20 cellular contexts compared by ENCODE assay signal in the genomic region with DNA sequence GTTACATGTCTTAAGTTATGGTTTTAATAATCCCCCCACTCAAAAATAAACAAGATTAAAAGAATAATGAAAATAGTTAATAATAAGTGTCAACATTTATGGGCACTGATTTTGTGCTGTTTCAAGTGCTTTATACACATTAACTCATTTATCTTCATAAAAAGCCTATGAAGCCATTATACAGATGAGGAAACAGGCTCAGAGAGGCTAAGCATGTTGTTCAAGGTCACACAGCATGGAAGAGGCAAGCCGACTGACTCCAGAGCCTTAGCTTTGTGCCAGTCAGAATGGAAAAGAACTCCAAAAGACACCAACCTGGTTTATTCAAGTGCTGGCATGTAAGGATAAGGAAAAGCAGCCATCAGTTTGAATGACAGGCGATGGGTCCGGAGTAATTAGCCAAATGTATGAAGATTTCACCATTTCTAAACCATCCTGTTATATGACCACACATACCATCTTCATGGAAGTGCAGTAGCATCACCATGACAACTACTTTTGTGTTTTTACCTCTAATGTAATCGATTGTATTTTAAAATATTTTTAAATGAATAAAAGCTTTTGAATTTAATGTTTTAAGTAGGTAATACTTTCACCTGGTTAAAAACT. TPM values are rescaled to one million over a fixed set of nuclear protein-coding genes. Genes with fewer than 3 reads are reported as not detected.
DNase-seq lines count a peak whose midpoint lies in the region; ATAC-seq, FAIRE-seq and TF ChIP-seq lines count a peak whose summit lies in the region.
"Had no signal": no experiment of that assay in that cellular context is flagged by ENCODE, and none has a peak within 500 bp of the region (broad histone marks: within the 10 kb centered on the region; RNA-seq: fewer than 3 reads in every experiment).

No MANE protein-coding gene starts in this region.

- no peak for TF ChIP-seq RAD21 in H1 (IDR thresholded peaks at IDR 0.05 in 1 of 2, conservative IDR thresholded peaks at IDR 0.05 in 1 of 2; ENCODE audit: low read depth in 2 of 2, low read length in 2 of 2)

- no peak overlapping the region for H2BK15ac ChIP-seq in H1 (ENCODE audit: low read length)

- H2BK120ac ChIP-seq in H1 (replicated peaks; ENCODE audit: low read depth, low read length) = no peak overlapping the region

- FAIRE-seq in GM12891 (lab: Jason Lieb, UNC) = peak; percentile 67
- no peak for FAIRE-seq in H1 (lab: Jason Lieb, UNC)

- no peak overlapping the region for H3K14ac ChIP-seq in H1 (ENCODE audit: insufficient read length)

- no peak for TF ChIP-seq CTCF in OCI-LY1 (IDR thresholded peaks at IDR 0.05; ENCODE audit: low read length)
- no peak for TF ChIP-seq CTCF in H1 (IDR thresholded peaks at IDR 0.05; ENCODE audit: control extremely low read depth in 1 of 3, insufficient read depth in 1 of 3, low read depth in 1 of 3, low read length in 3 of 3)

- no peaks in the 10 kb centered on the region for H3K36me3 Mint-ChIP-seq in stimulated activated memory B cell treated with anti-CD40 and anti-IgM and Interleukin-4, amounts not matched to agents 10 μg/mL and 1 μg/mL and 100 μg/mL, for 72 hours
- H3K36me3 Mint-ChIP-seq in activated T-cell treated with anti-CD3 and anti-CD28 coated beads, Interleukin-2, amount 50 U/mL, for 24 hours (ENCODE audit: low read depth) = no peaks in the 10 kb centered on the region

- H3K79me1 ChIP-seq in H1 (ENCODE audit: low read depth, low read length) = no peaks in the 10 kb centered on the region

- H3K56ac ChIP-seq in H1 (replicated peaks; ENCODE audit: insufficient read length, low read depth, low read length) = no peak overlapping the region

- peaks cover 56% of the 10 kb centered on the region for H3K4me1 ChIP-seq in OCI-LY1 (ENCODE audit: insufficient read depth, low read length, severe bottlenecking)
- peaks cover 7 to 13% (median 9%) of the 10 kb centered on the region in 4 experiments for H3K4me1 ChIP-seq in H1 (replicated peaks in 1 of 4; ENCODE audit: control insufficient read depth in 3 of 4, insufficient read depth in 4 of 4, low read length in 3 of 4)

- H3K4me3 ChIP-seq in OCI-LY1 (ENCODE audit: low read depth, low read length, poor library complexity, severe bottlenecking) = no peak overlapping the region
- H3K4me3 ChIP-seq in H1 (ENCODE audit: extremely low read depth in 1 of 4, insufficient read depth in 2 of 4, low read depth in 3 of 4, low read length in 4 of 4) = no peak overlapping the region

- H3K9ac ChIP-seq in OCI-LY1 (ENCODE audit: low read length) (peak overlapping the region; percentile 68; the same call in 1 of the 2 replicates), H1 (replicated peaks in 1 of 4; ENCODE audit: extremely low read depth in 1 of 4, low read depth in 3 of 4, low read length in 3 of 4) (no peak overlapping the region)
- H3K9ac ChIP-seq: SK-N-SH had no signal

- no peaks in the 10 kb centered on the region for H3K23me2 ChIP-seq in H1 (ENCODE audit: low read depth, low read length)

- no peak overlapping the region for H3K4me3 Mint-ChIP-seq in stimulated activated memory B cell treated with anti-CD40 and anti-IgM and Interleukin-4, amounts not matched to agents 10 μg/mL and 1 μg/mL and 100 μg/mL, for 72 hours
- H3K4me3 Mint-ChIP-seq in activated T-cell treated with anti-CD3 and anti-CD28 coated beads, Interleukin-2, amount 50 U/mL, for 24 hours = no peak overlapping the region

- CTCF ChIA-PET in H1 (lab: Charles Lee; ENCODE audit: partially characterized antibody) = interaction anchor here (0.7 to 12.3 kb wide), 7 partner anchors 10 to 100 kb away, joined by 3 to 143 read pairs (median 5); no protein-coding TSS in a partner anchor

- no peaks in the 10 kb centered on the region for H3K27me3 Mint-ChIP-seq in stimulated activated memory B cell treated with anti-CD40 and anti-IgM and Interleukin-4, amounts not matched to agents 10 μg/mL and 1 μg/mL and 100 μg/mL, for 72 hours
- peaks cover 10% of the 10 kb centered on the region for H3K27me3 Mint-ChIP-seq in activated T-cell treated with anti-CD3 and anti-CD28 coated beads, Interleukin-2, amount 50 U/mL, for 24 hours

- H3K27ac ChIP-seq in OCI-LY1 (ENCODE audit: low read depth, low read length, poor library complexity, severe bottlenecking) (peak overlapping the region; percentile 93), H1 (ENCODE audit: low read depth, low read length) (no peak overlapping the region)

- H3K27me3 ChIP-seq in OCI-LY1 (ENCODE audit: insufficient read depth, low read length) (no peaks in the 10 kb centered on the region), H1 (replicated peaks in 1 of 4; ENCODE audit: control insufficient read depth in 3 of 4, extremely low read depth in 1 of 4, insufficient read depth in 3 of 4, low read length in 3 of 4) (peaks cover 0 to 5% (median 0%) of the 10 kb centered on the region in 4 experiments; a peak in 3 of 7 replicates)

- TF ChIP-seq POLR2A in GM12891 (IDR thresholded peaks at IDR 0.05; ENCODE audit: low read depth, low read length) = no peak
- no peak for TF ChIP-seq POLR2A in H1 (IDR thresholded peaks at IDR 0.05; ENCODE audit: control extremely low read depth in 1 of 2, low read depth in 2 of 2, low read length in 2 of 2)

- DNase-seq in GM12891 (ENCODE audit: insufficient read length, low spot score) (no peak), H1 (ENCODE audit: low read depth in 1 of 2, low spot score in 2 of 2) (no peak), germinal center (ENCODE audit: low spot score) (no peak), NCI-H1092 treated with DMSO at 0.1 percent for 48 hours (lab: John Stamatoyannopoulos, UW) (no peak)
- no peak for DNase-seq in activated T-cell treated with anti-CD3 and anti-CD28 coated beads, Interleukin-2, amount 50 U/mL, for 24 hours
- DNase-seq: DMS 273 treated with DMSO at 0.1 percent for 48 hours; EL; KG1; NCI-H1092; NCI-H1694; NCI-H2107; NCI-H345; NCI-H69; NK-92 treated with Interleukin-12 subunit alpha and Interleukin-12 subunit beta, amount 100 ng/mL, for 24 hours; SK-N-SH had no signal

- no peak overlapping the region for H2BK12ac ChIP-seq in H1 (ENCODE audit: low read depth, low read length)

- H3K9me3 ChIP-seq in OCI-LY1 (ENCODE audit: low read length) (no peaks in the 10 kb centered on the region), H1 (ENCODE audit: insufficient read depth in 2 of 2, low read depth in 1 of 2, low read length in 1 of 2) (no peaks in the 10 kb centered on the region)
- H3K9me3 ChIP-seq: SK-N-SH had no signal

- H3K9me2 ChIP-seq in OCI-LY1 (ENCODE audit: low read depth, low read length) = no peaks in the 10 kb centered on the region
- H3K9me2 ChIP-seq: SK-N-SH had no signal

- H2BK5ac ChIP-seq in H1 (ENCODE audit: low read depth, low read length) = no peak overlapping the region

- ATAC-seq in stimulated activated memory B cell treated with anti-CD40 and anti-IgM and Interleukin-4, amounts not matched to agents 10 μg/mL and 1 μg/mL and 100 μg/mL, for 72 hours = no peak
- ATAC-seq in GM21619 (IDR thresholded peaks at IDR 0.05; ENCODE audit: unreplicated experiment) = no peak
- ATAC-seq: HCT116, PC-3 had no signal

- H2BK20ac ChIP-seq in H1 (ENCODE audit: low read length) = no peak overlapping the region

- H3K18ac ChIP-seq in H1 (ENCODE audit: extremely low read depth, low read length) = no peak overlapping the region

- H3K79me2 ChIP-seq in OCI-LY1 (ENCODE audit: insufficient read depth, low read length) = no peaks in the 10 kb centered on the region
- H3K79me2 ChIP-seq in H1 (ENCODE audit: control insufficient read depth in 1 of 2, insufficient read depth in 2 of 2, low read length in 2 of 2) = no peaks in the 10 kb centered on the region

- H3K36me3 ChIP-seq in OCI-LY1 (ENCODE audit: insufficient read depth, low read length) = no peaks in the 10 kb centered on the region
- H3K36me3 ChIP-seq in H1 (ENCODE audit: control insufficient read depth in 2 of 4, insufficient read depth in 4 of 4, low read length in 3 of 4) = no peaks in the 10 kb centered on the region

- TF ChIP-seq EP300 in H1 (IDR thresholded peaks at IDR 0.05; ENCODE audit: borderline replicate concordance in 1 of 2, low read depth in 2 of 2, low read length in 2 of 2) = no peak

- H3K27ac Mint-ChIP-seq in stimulated activated memory B cell treated with anti-CD40 and anti-IgM and Interleukin-4, amounts not matched to agents 10 μg/mL and 1 μg/mL and 100 μg/mL, for 72 hours = peak overlapping the region; percentile 90
- H3K27ac Mint-ChIP-seq in activated T-cell treated with anti-CD3 and anti-CD28 coated beads, Interleukin-2, amount 50 U/mL, for 24 hours = no peak overlapping the region

- H4K91ac ChIP-seq in H1 (replicated peaks; ENCODE audit: insufficient read length, low read length) = no peak overlapping the region

- POLR2A ChIA-PET in H1 (lab: Charles Lee; ENCODE audit: partially characterized antibody) = interaction anchor here (1.1 to 15.7 kb wide), 2 partner anchors 17 to 36 kb away, joined by 3 to 283 read pairs; partner anchors contain the start of gene ID3

- H3K9me3 Mint-ChIP-seq in stimulated activated memory B cell treated with anti-CD40 and anti-IgM and Interleukin-4, amounts not matched to agents 10 μg/mL and 1 μg/mL and 100 μg/mL, for 72 hours = peaks cover 3% of the 10 kb centered on the region
- no peaks in the 10 kb centered on the region for H3K9me3 Mint-ChIP-seq in activated T-cell treated with anti-CD3 and anti-CD28 coated beads, Interleukin-2, amount 50 U/mL, for 24 hours

- no peak overlapping the region for H3K23ac ChIP-seq in H1 (ENCODE audit: insufficient read length)

- peaks cover 5% of the 10 kb centered on the region; the same call in 1 of the 2 replicates for H3F3A ChIP-seq in OCI-LY1 (ENCODE audit: insufficient read depth, low read length)

- no peak overlapping the region for H4K5ac ChIP-seq in H1 (ENCODE audit: insufficient read length, low read depth, low read length)

- H2AK5ac ChIP-seq in H1 (ENCODE audit: low read depth, low read length) = no peak overlapping the region

- H3K4me1 Mint-ChIP-seq in stimulated activated memory B cell treated with anti-CD40 and anti-IgM and Interleukin-4, amounts not matched to agents 10 μg/mL and 1 μg/mL and 100 μg/mL, for 72 hours = peaks cover 62% of the 10 kb centered on the region
- peaks cover 46% of the 10 kb centered on the region for H3K4me1 Mint-ChIP-seq in activated T-cell treated with anti-CD3 and anti-CD28 coated beads, Interleukin-2, amount 50 U/mL, for 24 hours (ENCODE audit: low read depth)

- H2AFZ ChIP-seq in OCI-LY1 (ENCODE audit: low read length) = no peak overlapping the region
- H2AFZ ChIP-seq in H1 (ENCODE audit: low read length) = no peak overlapping the region

- H3K4me2 ChIP-seq in OCI-LY1 (ENCODE audit: low read length) = peak overlapping the region; percentile 71; the same call in 1 of the 2 replicates
- no peak overlapping the region for H3K4me2 ChIP-seq in H1 (ENCODE audit: insufficient read depth in 1 of 2, low read depth in 2 of 2, low read length in 2 of 2)
- H3K4me2 ChIP-seq: SK-N-SH had no signal

- H4K20me1 ChIP-seq in OCI-LY1 (ENCODE audit: insufficient read depth, low read length) (no peaks in the 10 kb centered on the region), H1 (replicated peaks in 1 of 2; ENCODE audit: control insufficient read depth in 1 of 2, insufficient read depth in 2 of 2, low read length in 2 of 2) (no peaks in the 10 kb centered on the region)

- no peak overlapping the region for H4K8ac ChIP-seq in H1 (ENCODE audit: extremely low read depth, insufficient read depth, low read length)

- WGBS in H1 (ENCODE audit: extremely low coverage in 1 of 2, insufficient coverage in 1 of 2, insufficient read length in 1 of 2, insufficient replicate concordance in 2 of 2, low coverage in 1 of 2, low lambda C conversion rate in 2 of 2, missing lambda C conversion rate in 1 of 2), 2 experiments = 91% methylated on average over 4 of the region's 4 CpGs; no CpG with 5 or more reads in 1 of the 2 experiments

- H3K4ac ChIP-seq in H1 (replicated peaks; ENCODE audit: insufficient read length, low read depth, low read length) = no peak overlapping the region

RNA-seq across cellular contexts. Expression of gene ID3, which starts 14.4 kb away (rescaled TPM):
- polyA plus RNA-seq in GM12891 (2012; ENCODE audit: low read depth, missing spikeins) = 67.3 TPM
- total RNA-seq in H1 (2021; fragmentation: NEBNext Ultra II Directional; extraction: Animal tissue kit (Norgen Biotek cat#: 25700)) = 240 and 252 TPM in 2 replicates
- 304 and 490 TPM in 2 replicates for polyA plus RNA-seq in H1 (2011; rRNA removed)
- 310 TPM for polyA plus RNA-seq in H1 (2011; cell fraction: cytosol; rRNA removed)
- 192 TPM for polyA plus RNA-seq in H1 (2011; cell fraction: nucleus; rRNA removed)
- 135 to 194 TPM (median 157 TPM) in 4 replicates for polyA plus RNA-seq in H1 (2012, experiment 1 of 2)
- polyA plus RNA-seq in H1 (2012, experiment 2 of 2) = 300 TPM
- polyA plus RNA-seq in H1 (2013, experiment 1 of 2) = 260 TPM
- polyA plus RNA-seq in H1 (2013, experiment 2 of 2) = 250 TPM
- polyA minus RNA-seq in H1 (2011; rRNA and poly(A)+ RNA removed) = 30.4 and 61.8 TPM in 2 replicates
- polyA minus RNA-seq in H1 (2011; cell fraction: cytosol; rRNA and poly(A)+ RNA removed) = 97.4 TPM
- polyA minus RNA-seq in H1 (2011; cell fraction: nucleus; rRNA and poly(A)+ RNA removed) = 104 TPM

RNA-seq across cellular contexts. Expression of gene E2F2, which starts 42.6 kb away (rescaled TPM):
- polyA plus RNA-seq in GM12891 (2012; ENCODE audit: low read depth, missing spikeins) = 2.5 TPM
- 6.1 and 7.0 TPM in 2 replicates for total RNA-seq in H1 (2021; fragmentation: NEBNext Ultra II Directional; extraction: Animal tissue kit (Norgen Biotek cat#: 25700))
- 1.8 and 2.3 TPM in 2 replicates for polyA plus RNA-seq in H1 (2011; rRNA removed)
- polyA plus RNA-seq in H1 (2011; cell fraction: cytosol; rRNA removed) = 1.8 TPM
- 2.4 TPM for polyA plus RNA-seq in H1 (2011; cell fraction: nucleus; rRNA removed)
- 3.9 to 5.3 TPM (median 4.1 TPM) in 4 replicates for polyA plus RNA-seq in H1 (2012, experiment 1 of 2)
- polyA plus RNA-seq in H1 (2012, experiment 2 of 2) = 3.4 TPM
- 3.1 TPM for polyA plus RNA-seq in H1 (2013, experiment 1 of 2)
- 2.9 TPM for polyA plus RNA-seq in H1 (2013, experiment 2 of 2)
- 3.2 and 4.8 TPM in 2 replicates for polyA minus RNA-seq in H1 (2011; rRNA and poly(A)+ RNA removed)
- 2.7 TPM for polyA minus RNA-seq in H1 (2011; cell fraction: cytosol; rRNA and poly(A)+ RNA removed)
- polyA minus RNA-seq in H1 (2011; cell fraction: nucleus; rRNA and poly(A)+ RNA removed) = 3.8 TPM
